Comparison of ENCODE assay signal across 8 cellular contexts in genomic region chr22:20506543-20507252, GRCh38. TPM values are rescaled to one million over a fixed set of nuclear protein-coding genes. Genes with fewer than 3 reads are reported as not detected.
DNase-seq lines count a peak whose midpoint lies in the region; ATAC-seq and TF ChIP-seq lines count a peak whose summit lies in the region.

No MANE protein-coding gene starts in this region.

- no peak for TF ChIP-seq POLR2A in spleen (IDR thresholded peaks at IDR 0.05)

- H3K9me3 ChIP-seq in HEK293 (ENCODE audit: control insufficient read depth, insufficient read depth, low read depth, low read length), result no peaks in the 10 kb centered on the region
- H3K9me3 ChIP-seq in hepatocyte (ENCODE audit: low read depth), result no peaks in the 10 kb centered on the region
- no peaks in the 10 kb centered on the region for H3K9me3 ChIP-seq in spleen

- POLR2A ChIA-PET in HEK293 (lab: Yijun Ruan, JAX), result interaction anchor here (0.6 to 3.2 kb wide), 6 partner anchors 8 to 1376 kb away, joined by 4 to 35 read pairs (median 7); no protein-coding TSS in a partner anchor
- POLR2A ChIA-PET in activated CD4-positive, alpha-beta memory T cell treated with anti-CD3 and anti-CD28 coated beads, Interleukin-2, amount 10 ng/mL, durations not matched to agents 7 days and 5 days (lab: Charles Lee), result interaction anchor here (0.9 to 16.0 kb wide), 16 partner anchors 8 to 389 kb away, joined by 3 to 396 read pairs (median 5); partner anchors contain the start of genes KLHL22, TRMT2A and ZNF74

- H3K27me3 Mint-ChIP-seq in activated CD4-positive, alpha-beta memory T cell treated with anti-CD3 and anti-CD28 coated beads, Interleukin-2, amount 10 ng/mL, durations not matched to agents 7 days and 5 days, result no peaks in the 10 kb centered on the region

- H3K4me3 Mint-ChIP-seq in activated CD4-positive, alpha-beta memory T cell treated with anti-CD3 and anti-CD28 coated beads, Interleukin-2, amount 10 ng/mL, durations not matched to agents 7 days and 5 days, result peak overlapping the region; percentile 93

- H3K9me2 ChIP-seq in hepatocyte (replicated peaks; ENCODE audit: insufficient read depth), result no peaks in the 10 kb centered on the region

- peaks cover 27% of the 10 kb centered on the region for H4K20me1 ChIP-seq in hepatocyte (ENCODE audit: insufficient read depth, poor library complexity, severe bottlenecking)

- no peak for DNase-seq in activated CD4-positive, alpha-beta memory T cell treated with anti-CD3 and anti-CD28 coated beads, Interleukin-2, amount 10 ng/mL, durations not matched to agents 7 days and 5 days
- DNase-seq in hepatocyte (ENCODE audit: low spot score) (no peak), spleen (no peak), SIG-M5 (lab: John Stamatoyannopoulos, UW) (no peak), head of caudate nucleus (no peak), A172 (ENCODE audit: low spot score) (no peak)

- TF ChIP-seq CTCF in HEK293 (tag by site-specific recombination; IDR thresholded peaks at IDR 0.05) (no peak), hepatocyte (IDR thresholded peaks at IDR 0.05; ENCODE audit: poor library complexity) (no peak), spleen (IDR thresholded peaks at IDR 0.05 in 8 of 11, conservative IDR thresholded peaks at IDR 0.05 in 3 of 11) (no peak)

- peak overlapping the region; percentile 62 for H2AFZ ChIP-seq in hepatocyte

- no peak for ATAC-seq in GM19467 (IDR thresholded peaks at IDR 0.05; ENCODE audit: unreplicated experiment)

- peaks cover 0 to 6% of the 10 kb centered on the region in 2 experiments; a peak in 1 of 3 replicates for H3K36me3 ChIP-seq in HEK293 (ENCODE audit: control insufficient read depth in 2 of 2, insufficient read depth in 1 of 2, low read length in 2 of 2)
- H3K36me3 ChIP-seq in hepatocyte (replicated peaks; ENCODE audit: insufficient read depth, low read depth), result no peaks in the 10 kb centered on the region
- peaks cover 0 to 18% (median 0%) of the 10 kb centered on the region in 6 donors for H3K36me3 ChIP-seq in spleen

- no peaks in the 10 kb centered on the region for H3K27me3 ChIP-seq in hepatocyte
- no peaks in the 10 kb centered on the region for H3K27me3 ChIP-seq in spleen (replicated peaks in 1 of 7)

- H3K79me2 ChIP-seq in hepatocyte, result peaks cover 39% of the 10 kb centered on the region

- intact Hi-C loops in spleen (cut with DNase I; ENCODE audit: low total_unique reads), result no loop called here
- intact Hi-C loops in head of caudate nucleus (cut with DNase I), result no loop called here

- peaks cover 42% of the 10 kb centered on the region for H3K4me1 Mint-ChIP-seq in activated CD4-positive, alpha-beta memory T cell treated with anti-CD3 and anti-CD28 coated beads, Interleukin-2, amount 10 ng/mL, durations not matched to agents 7 days and 5 days

- CTCF ChIA-PET in HEK293 (lab: Yijun Ruan, JAX), result interaction anchor here (1.5 to 4.4 kb wide), 3 partner anchors 25 to 189 kb away, joined by 4 to 23 read pairs (median 6); no protein-coding TSS in a partner anchor
- CTCF ChIA-PET in activated CD4-positive, alpha-beta memory T cell treated with anti-CD3 and anti-CD28 coated beads, Interleukin-2, amount 10 ng/mL, durations not matched to agents 7 days and 5 days (lab: Charles Lee), result interaction anchor here (0.6 to 2.5 kb wide), 5 partner anchors 43 to 64 kb away, joined by 3 to 30 read pairs (median 5); no protein-coding TSS in a partner anchor

- H3K27ac ChIP-seq in HEK293 (ENCODE audit: extremely low read depth, low read depth, low read length) (no peak overlapping the region), hepatocyte (peak overlapping the region; percentile 100), spleen (peak overlapping the region in 7 of 8 donors; percentile 92 to 96 (median 93))

- 76% methylated on average over 13 of the region's 13 CpGs for WGBS in hepatocyte (ENCODE audit: low lambda C conversion rate, missing lambda C conversion rate)
- WGBS in spleen, 5 donors, result 71 to 74% (median 73%) methylated on average over 13 of the region's 13 CpGs

- H3K4me3 ChIP-seq in HEK293 (ENCODE audit: low read depth, low read length) (peak overlapping the region; percentile 95), hepatocyte (no peak overlapping the region), spleen (peak overlapping the region in 7 of 8 donors; percentile 74 to 95 (median 88))

- peaks cover 9% of the 10 kb centered on the region for H3K4me1 ChIP-seq in HEK293 (ENCODE audit: control insufficient read depth, insufficient read depth, low read length)
- peaks cover 23% of the 10 kb centered on the region for H3K4me1 ChIP-seq in hepatocyte (ENCODE audit: insufficient read depth)
- H3K4me1 ChIP-seq in spleen, result peaks cover 32 to 49% (median 39%) of the 10 kb centered on the region in 6 donors

- H3K9me3 Mint-ChIP-seq in activated CD4-positive, alpha-beta memory T cell treated with anti-CD3 and anti-CD28 coated beads, Interleukin-2, amount 10 ng/mL, durations not matched to agents 7 days and 5 days, result no peaks in the 10 kb centered on the region

- peak overlapping the region; percentile 98 for H3K4me2 ChIP-seq in hepatocyte

- H3K27ac Mint-ChIP-seq in activated CD4-positive, alpha-beta memory T cell treated with anti-CD3 and anti-CD28 coated beads, Interleukin-2, amount 10 ng/mL, durations not matched to agents 7 days and 5 days, result peak overlapping the region; percentile 94

- peaks cover 30% of the 10 kb centered on the region for H3K36me3 Mint-ChIP-seq in activated CD4-positive, alpha-beta memory T cell treated with anti-CD3 and anti-CD28 coated beads, Interleukin-2, amount 10 ng/mL, durations not matched to agents 7 days and 5 days (ENCODE audit: low read depth)

TF ChIP-seq in HEK293, 187 proteins besides CTCF, POLR2A, EP300 and RAD21 (continues in another document):
- no peak for TF ChIP-seq ZNF843 (tag by site-specific recombination; IDR thresholded peaks at IDR 0.05)
- TF ChIP-seq ZNF544 (tag by site-specific recombination; IDR thresholded peaks at IDR 0.05), result no peak
- no peak for TF ChIP-seq ZNF629 (tag by site-specific recombination; IDR thresholded peaks at IDR 0.05)
- TF ChIP-seq ZNF416 (tag by site-specific recombination; IDR thresholded peaks at IDR 0.05), result no peak
- no peak for TF ChIP-seq ZNF324 (tag by site-specific recombination; IDR thresholded peaks at IDR 0.05)
- TF ChIP-seq KLF16 (tag by site-specific recombination; IDR thresholded peaks at IDR 0.05), result no peak
- no peak for TF ChIP-seq ZNF221 (tag by site-specific recombination; IDR thresholded peaks at IDR 0.05; ENCODE audit: borderline replicate concordance)
- TF ChIP-seq, protein P1, sequence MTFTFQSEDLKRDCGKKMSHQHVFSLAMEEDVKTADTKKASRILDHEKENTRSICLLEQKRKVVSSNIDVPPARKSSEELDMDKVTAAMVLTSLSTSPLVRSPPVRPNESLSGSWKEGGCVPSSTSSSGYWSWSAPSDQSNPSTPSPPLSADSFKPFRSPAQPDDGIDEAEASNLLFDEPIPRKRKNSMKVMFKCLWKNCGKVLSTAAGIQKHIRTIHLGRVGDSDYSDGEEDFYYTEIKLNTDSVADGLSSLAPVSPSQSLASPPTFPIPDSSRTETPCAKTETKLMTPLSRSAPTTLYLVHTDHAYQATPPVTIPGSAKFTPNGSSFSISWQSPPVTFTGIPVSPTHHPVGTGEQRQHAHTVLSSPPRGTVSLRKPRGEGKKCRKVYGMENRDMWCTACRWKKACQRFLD (tag by site-specific recombination; IDR thresholded peaks at IDR 0.05), result no peak
- TF ChIP-seq ZFP69B (tag by site-specific recombination; IDR thresholded peaks at IDR 0.05), result no peak
- TF ChIP-seq ZNF658 (tag by site-specific recombination; IDR thresholded peaks at IDR 0.05), result no peak
- no peak for TF ChIP-seq ZNF223 (tag by site-specific recombination; IDR thresholded peaks at IDR 0.05)
- TF ChIP-seq, protein P2, sequence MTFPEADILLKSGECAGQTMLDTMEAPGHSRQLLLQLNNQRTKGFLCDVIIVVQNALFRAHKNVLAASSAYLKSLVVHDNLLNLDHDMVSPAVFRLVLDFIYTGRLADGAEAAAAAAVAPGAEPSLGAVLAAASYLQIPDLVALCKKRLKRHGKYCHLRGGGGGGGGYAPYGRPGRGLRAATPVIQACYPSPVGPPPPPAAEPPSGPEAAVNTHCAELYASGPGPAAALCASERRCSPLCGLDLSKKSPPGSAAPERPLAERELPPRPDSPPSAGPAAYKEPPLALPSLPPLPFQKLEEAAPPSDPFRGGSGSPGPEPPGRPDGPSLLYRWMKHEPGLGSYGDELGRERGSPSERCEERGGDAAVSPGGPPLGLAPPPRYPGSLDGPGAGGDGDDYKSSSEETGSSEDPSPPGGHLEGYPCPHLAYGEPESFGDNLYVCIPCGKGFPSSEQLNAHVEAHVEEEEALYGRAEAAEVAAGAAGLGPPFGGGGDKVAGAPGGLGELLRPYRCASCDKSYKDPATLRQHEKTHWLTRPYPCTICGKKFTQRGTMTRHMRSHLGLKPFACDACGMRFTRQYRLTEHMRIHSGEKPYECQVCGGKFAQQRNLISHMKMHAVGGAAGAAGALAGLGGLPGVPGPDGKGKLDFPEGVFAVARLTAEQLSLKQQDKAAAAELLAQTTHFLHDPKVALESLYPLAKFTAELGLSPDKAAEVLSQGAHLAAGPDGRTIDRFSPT (tag by site-specific recombination; IDR thresholded peaks at IDR 0.05), result no peak
- no peak for TF ChIP-seq BCL6B (tag by site-specific recombination; IDR thresholded peaks at IDR 0.05)

RNA-seq across cellular contexts. Expression of gene MED15, which starts 0.7 kb away (rescaled TPM):
- 100 to 1,000 TPM; 168 TPM for total RNA-seq in activated CD4-positive, alpha-beta memory T cell treated with anti-CD3 and anti-CD28 coated beads, Interleukin-2, amount 10 ng/mL, durations not matched to agents 7 days and 5 days
- 19.7 and 31.5 TPM in 2 replicates for total RNA-seq in hepatocyte
- polyA plus RNA-seq in hepatocyte, result 53.1 and 53.2 TPM in 2 replicates
- total RNA-seq in spleen, result 100 to 1,000 TPM in 4 of 7 donors, 10 to 100 TPM in 3; 76.4 to 162 (median 118) TPM
- 10 to 100 TPM; 32.2 to 80.1 (median 78.3) TPM for polyA plus RNA-seq in spleen
- 24.7 and 29.7 TPM in 2 replicates for total RNA-seq in A172 (2014; rRNA removed; shearing (Covaris generic))

RNA-seq across cellular contexts. Expression of gene KLHL22, which starts 11.1 kb away (rescaled TPM):
- total RNA-seq in activated CD4-positive, alpha-beta memory T cell treated with anti-CD3 and anti-CD28 coated beads, Interleukin-2, amount 10 ng/mL, durations not matched to agents 7 days and 5 days, result 10 to 100 TPM; 31.1 to 32.8 TPM
- total RNA-seq in hepatocyte, result 32.5 and 38.0 TPM in 2 replicates
- polyA plus RNA-seq in hepatocyte, result 20.5 and 23.6 TPM in 2 replicates
- 10 to 100 TPM; 20.9 to 40.6 (median 36.0) TPM for total RNA-seq in spleen
- polyA plus RNA-seq in spleen, result 10 to 100 TPM; 14.0 to 20.8 (median 15.4) TPM
- 12.0 and 13.6 TPM in 2 replicates for total RNA-seq in A172 (2014; rRNA removed; shearing (Covaris generic))
